ENCODE assay signal across 10 cellular contexts in genomic region chr5:134124289-134125194, GRCh38. TPM values are rescaled to one million over a fixed set of nuclear protein-coding genes. Genes with fewer than 3 reads are reported as not detected.
DNase-seq lines count a peak whose midpoint lies in the region; ATAC-seq, FAIRE-seq and TF ChIP-seq lines count a peak whose summit lies in the region.
"Had no signal": no experiment of that assay in that cellular context is flagged by ENCODE, and none has a peak within 500 bp of the region (broad histone marks: within the 10 kb centered on the region; RNA-seq: fewer than 3 reads in every experiment).

No MANE protein-coding gene starts in this region.

- no peak overlapping the region for H2AFZ ChIP-seq in trophoblast cell (ENCODE audit: insufficient read depth, low read length, poor library complexity)
- H2AFZ ChIP-seq: neural progenitor cell had no signal

- H2BK12ac ChIP-seq in trophoblast cell (ENCODE audit: low read length) = no peak overlapping the region

- intact Hi-C loops in mucosa of descending colon (cut with DNase I, micrococcal nuclease) (no loop called here), pancreas (cut with DNase I) (no loop called here)

- no peak overlapping the region for H4K91ac ChIP-seq in trophoblast cell (ENCODE audit: low read depth, low read length)

- no peak overlapping the region for H2BK120ac ChIP-seq in trophoblast cell (ENCODE audit: insufficient read depth, low read length, poor library complexity)

- WGBS in pancreas, 2 donors = 84 to 85% methylated on average over 10 of the region's 10 CpGs
- no CpG with 5 or more reads among the region's 10 CpGs for WGBS in trophoblast cell (ENCODE audit: extremely low coverage, insufficient coverage, insufficient read length)

- ATAC-seq in mucosa of descending colon (peak; percentile 6), pancreas (no peak), GM21360 (IDR thresholded peaks at IDR 0.05; ENCODE audit: unreplicated experiment) (no peak)

- H3K4me3 ChIP-seq in BLaER1 (no peak overlapping the region), mucosa of descending colon (no peak overlapping the region), pancreas (no peak overlapping the region), trophoblast cell (ENCODE audit: low read depth, low read length) (no peak overlapping the region)
- H3K4me3 ChIP-seq: neural progenitor cell had no signal

- H4K12ac ChIP-seq in trophoblast cell (ENCODE audit: low read depth, low read length) = no peak overlapping the region

- no peak overlapping the region for H4K8ac ChIP-seq in trophoblast cell (ENCODE audit: low read depth, low read length)

- no peak overlapping the region for H2BK5ac ChIP-seq in trophoblast cell (ENCODE audit: low read depth, low read length, poor library complexity)

- no peak overlapping the region for H2AK5ac ChIP-seq in trophoblast cell (ENCODE audit: low read length)

- DNase-seq in HK-2 (ENCODE audit: unreplicated experiment) (peak; percentile 67), mucosa of descending colon (no peak), pancreas (no peak), trophoblast cell (no peak), DMS114 treated with DMSO at 0.1 percent for 48 hours (lab: John Stamatoyannopoulos, UW; ENCODE audit: unreplicated experiment) (no peak)

- peaks cover 89% of the 10 kb centered on the region for H4K20me1 ChIP-seq in BLaER1

- no peak overlapping the region for H3K18ac ChIP-seq in trophoblast cell (ENCODE audit: low read length)

- no peaks in the 10 kb centered on the region for H3K79me1 ChIP-seq in trophoblast cell (ENCODE audit: low read length)

- peaks cover 24% of the 10 kb centered on the region for H3K27me3 ChIP-seq in BLaER1
- H3K27me3 ChIP-seq in pancreas = no peaks in the 10 kb centered on the region
- H3K27me3 ChIP-seq in trophoblast cell (ENCODE audit: insufficient read depth, low read length) = no peaks in the 10 kb centered on the region
- H3K27me3 ChIP-seq: neural progenitor cell had no signal

- no peak for FAIRE-seq in pancreas (lab: Jason Lieb, UNC)
- FAIRE-seq: endothelial cell of umbilical vein had no signal

- H3K14ac ChIP-seq in trophoblast cell (ENCODE audit: low read length) = no peak overlapping the region

- H3K27ac ChIP-seq in BLaER1 = peak overlapping the region; percentile 66
- peak overlapping the region; percentile 26 for H3K27ac ChIP-seq in angular gyrus (ENCODE audit: low read depth, low read length)
- H3K27ac ChIP-seq in pancreas = no peak overlapping the region
- no peak overlapping the region for H3K27ac ChIP-seq in trophoblast cell (ENCODE audit: low read depth, low read length)
- H3K27ac ChIP-seq: neural progenitor cell had no signal

- peak overlapping the region; percentile 94 for H3K4me2 ChIP-seq in BLaER1
- no peak overlapping the region for H3K4me2 ChIP-seq in trophoblast cell (ENCODE audit: low read length)
- H3K4me2 ChIP-seq: neural progenitor cell had no signal

- H3K9ac ChIP-seq in BLaER1 = no peak overlapping the region
- no peak overlapping the region for H3K9ac ChIP-seq in trophoblast cell (ENCODE audit: low read length)
- H3K9ac ChIP-seq: neural progenitor cell had no signal

- H3K4ac ChIP-seq in trophoblast cell (ENCODE audit: low read depth, low read length) = no peak overlapping the region

- H3K9me3 ChIP-seq in BLaER1 (no peaks in the 10 kb centered on the region), mucosa of descending colon (no peaks in the 10 kb centered on the region), pancreas (no peaks in the 10 kb centered on the region), trophoblast cell (ENCODE audit: insufficient read depth, low read depth, low read length) (no peaks in the 10 kb centered on the region)

- H3K4me1 ChIP-seq in BLaER1 = peaks cover 83% of the 10 kb centered on the region
- H3K4me1 ChIP-seq in mucosa of descending colon (ENCODE audit: low read depth) = no peaks in the 10 kb centered on the region
- peaks cover 4 to 24% (median 16%) of the 10 kb centered on the region in 3 donors for H3K4me1 ChIP-seq in pancreas
- peaks cover 8 to 9% of the 10 kb centered on the region in 2 experiments for H3K4me1 ChIP-seq in trophoblast cell (ENCODE audit: control insufficient read depth in 1 of 2, insufficient read depth in 2 of 2, low read length in 2 of 2)
- H3K4me1 ChIP-seq: neural progenitor cell had no signal

- H3K36me3 ChIP-seq in BLaER1 (peaks cover 20% of the 10 kb centered on the region), mucosa of descending colon (ENCODE audit: low read depth) (no peaks in the 10 kb centered on the region), pancreas (no peaks in the 10 kb centered on the region), trophoblast cell (ENCODE audit: control insufficient read depth in 1 of 2, insufficient read depth in 2 of 2, low read length in 2 of 2) (peaks cover 20 to 22% of the 10 kb centered on the region in 2 experiments)
- H3K36me3 ChIP-seq: neural progenitor cell had no signal

- TF ChIP-seq CTCF in mucosa of descending colon (IDR thresholded peaks at IDR 0.05) (no peak), pancreas (IDR thresholded peaks at IDR 0.05) (no peak)

- H3K79me2 ChIP-seq in trophoblast cell (ENCODE audit: control insufficient read depth, insufficient read depth, low read length, poor library complexity) = no peaks in the 10 kb centered on the region

- no peak overlapping the region for H3K23ac ChIP-seq in trophoblast cell (ENCODE audit: low read length)

RNA-seq across cellular contexts. Expression of gene TCF7, which starts 10.1 kb away (rescaled TPM):
- total RNA-seq in mucosa of descending colon (1 to 10 TPM; 1.9 to 6.8 (median 4.4) TPM), pancreas (10 to 100 TPM in 1 of 6 donors, 1 to 10 TPM in 5; 5.6 to 13.1 (median 7.7) TPM)
- 1 to 10 TPM; 1.9 to 4.6 TPM for polyA plus RNA-seq in pancreas
- 10.2 and 10.8 TPM in 2 replicates for polyA plus RNA-seq in trophoblast cell (2013)

RNA-seq across cellular contexts. Expression of gene SKP1, which starts 52.2 kb away (rescaled TPM):
- total RNA-seq in mucosa of descending colon (100 to 1,000 TPM; 241 to 316 (median 281) TPM), pancreas (100 to 1,000 TPM in 3 of 6 donors, 10 to 100 TPM in 3; 76.3 to 142 (median 97.6) TPM)
- 100 to 1,000 TPM in 1 of 2 donors, 10 to 100 TPM in 1; 67.5 to 252 TPM for polyA plus RNA-seq in pancreas
- polyA plus RNA-seq in trophoblast cell (2013) = 589 and 590 TPM in 2 replicates

Comparison
In these comparisons a context has a peak if more than half of its experiments do, and no peak if none do; other contexts are left out.
1. H3K27ac ChIP-seq: peak in BLaER1 (single experiment) and angular gyrus (single experiment); none in pancreas (0 of 4) and trophoblast cell (single experiment).